8 cellular contexts compared by ENCODE assay signal in the genomic region with DNA sequence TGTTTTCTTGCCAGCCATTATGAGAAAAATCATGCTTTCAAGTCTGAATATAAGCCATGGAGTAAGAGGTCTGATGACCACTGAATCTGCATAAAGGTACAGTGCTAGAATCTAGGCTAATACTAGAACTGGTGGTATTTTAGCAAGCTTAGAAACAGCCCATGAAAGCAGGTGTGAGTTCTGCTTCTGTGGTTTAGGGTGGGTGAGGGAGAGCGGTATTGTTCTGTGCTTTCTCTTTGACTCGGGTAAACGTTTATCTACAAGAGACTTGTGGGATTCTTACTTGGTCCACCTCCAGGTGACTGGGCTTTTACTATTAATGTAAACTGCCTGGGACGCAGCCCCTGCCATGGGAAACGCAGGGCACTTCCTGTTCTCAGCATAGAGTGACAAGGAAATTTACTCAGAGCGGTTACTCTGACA. TPM values are rescaled to one million over a fixed set of nuclear protein-coding genes. Genes with fewer than 3 reads are reported as not detected.
A peak's percentile ranks its signal among the peaks of the same experiment; 100 is the strongest.
DNase-seq lines count a peak whose midpoint lies in the region; ATAC-seq lines count a peak whose summit lies in the region.

No MANE protein-coding gene starts in this region.

- no peak overlapping the region for H3K4me3 Mint-ChIP-seq in activated CD4-positive, alpha-beta T cell treated with anti-CD3 and anti-CD28 coated beads, Interleukin-2, amount 10 ng/mL, durations not matched to agents 7 days and 5 days
- H3K4me3 Mint-ChIP-seq in activated T-cell treated with anti-CD3 and anti-CD28 coated beads, Interleukin-2, amount 50 U/mL, for 72 hours, result peak overlapping the region; percentile 62 to 74
- H3K4me3 Mint-ChIP-seq in stimulated activated memory B cell treated with anti-CD40 and anti-IgM and Interleukin-4, amounts not matched to agents 10 μg/mL and 1 μg/mL and 100 μg/mL, for 72 hours, result no peak overlapping the region

- H3K27me3 Mint-ChIP-seq in activated CD4-positive, alpha-beta T cell treated with anti-CD3 and anti-CD28 coated beads, Interleukin-2, amount 10 ng/mL, durations not matched to agents 7 days and 5 days, result no peaks in the 10 kb centered on the region
- H3K27me3 Mint-ChIP-seq in activated T-cell treated with anti-CD3 and anti-CD28 coated beads, Interleukin-2, amount 50 U/mL, for 72 hours (ENCODE audit: low read depth), result no peaks in the 10 kb centered on the region
- no peaks in the 10 kb centered on the region for H3K27me3 Mint-ChIP-seq in stimulated activated memory B cell treated with anti-CD40 and anti-IgM and Interleukin-4, amounts not matched to agents 10 μg/mL and 1 μg/mL and 100 μg/mL, for 72 hours

- H3K36me3 Mint-ChIP-seq in activated CD4-positive, alpha-beta T cell treated with anti-CD3 and anti-CD28 coated beads, Interleukin-2, amount 10 ng/mL, durations not matched to agents 7 days and 5 days (ENCODE audit: low read depth), result peaks cover 5% of the 10 kb centered on the region
- H3K36me3 Mint-ChIP-seq in activated T-cell treated with anti-CD3 and anti-CD28 coated beads, Interleukin-2, amount 50 U/mL, for 72 hours (ENCODE audit: insufficient read depth in 2 of 2), result peaks cover 0 to 9% of the 10 kb centered on the region in 2 donors
- H3K36me3 Mint-ChIP-seq in stimulated activated memory B cell treated with anti-CD40 and anti-IgM and Interleukin-4, amounts not matched to agents 10 μg/mL and 1 μg/mL and 100 μg/mL, for 72 hours, result peaks cover 16% of the 10 kb centered on the region

- POLR2A ChIA-PET in activated CD4-positive, alpha-beta T cell treated with anti-CD3 and anti-CD28 coated beads, Interleukin-2, amount 10 ng/mL, durations not matched to agents 7 days and 5 days (lab: Charles Lee), result no interaction called here

- no peaks in the 10 kb centered on the region for H3K9me3 Mint-ChIP-seq in activated CD4-positive, alpha-beta T cell treated with anti-CD3 and anti-CD28 coated beads, Interleukin-2, amount 10 ng/mL, durations not matched to agents 7 days and 5 days
- no peaks in the 10 kb centered on the region for H3K9me3 Mint-ChIP-seq in activated T-cell treated with anti-CD3 and anti-CD28 coated beads, Interleukin-2, amount 50 U/mL, for 72 hours
- no peaks in the 10 kb centered on the region for H3K9me3 Mint-ChIP-seq in stimulated activated memory B cell treated with anti-CD40 and anti-IgM and Interleukin-4, amounts not matched to agents 10 μg/mL and 1 μg/mL and 100 μg/mL, for 72 hours

- ATAC-seq in HG02943 (IDR thresholded peaks at IDR 0.05; ENCODE audit: low read depth, unreplicated experiment), result peak; percentile 80
- ATAC-seq in activated T-cell treated with anti-CD3 and anti-CD28 coated beads, Interleukin-2, amount 50 U/mL, for 72 hours (replicated peaks in 1 of 2), result peak; percentile 73 to 77
- ATAC-seq in stimulated activated memory B cell treated with anti-CD40 and anti-IgM and Interleukin-4, amounts not matched to agents 10 μg/mL and 1 μg/mL and 100 μg/mL, for 72 hours, result peak; percentile 69

- DNase-seq in activated CD4-positive, alpha-beta T cell treated with anti-CD3 and anti-CD28 coated beads, Interleukin-2, amount 10 ng/mL, durations not matched to agents 7 days and 5 days, result peak; percentile 17
- no peak for DNase-seq in activated CD4-positive, alpha-beta T cell treated with anti-CD3 and anti-CD28 coated beads for 1 hour
- DNase-seq in activated T-cell treated with anti-CD3 and anti-CD28 coated beads, Interleukin-2, amount 50 U/mL, for 72 hours, result peak; percentile 29 to 35
- DNase-seq in HPDE6-E6E7 (ENCODE audit: extremely low spot score) (no peak), MV-4-11 (lab: John Stamatoyannopoulos, UW) (no peak), nucleus accumbens (lab: John Stamatoyannopoulos, UW) (no peak)

- CTCF ChIA-PET in activated CD4-positive, alpha-beta T cell treated with anti-CD3 and anti-CD28 coated beads, Interleukin-2, amount 10 ng/mL, durations not matched to agents 7 days and 5 days (lab: Charles Lee), result interaction anchor here (0.5 to 1.2 kb wide), 2 partner anchors 9 to 111 kb away, joined by 3 read pairs; no protein-coding TSS in a partner anchor

- H3K27ac Mint-ChIP-seq in activated CD4-positive, alpha-beta T cell treated with anti-CD3 and anti-CD28 coated beads, Interleukin-2, amount 10 ng/mL, durations not matched to agents 7 days and 5 days, result peak overlapping the region; percentile 68
- peak overlapping the region; percentile 72 for H3K27ac Mint-ChIP-seq in activated T-cell treated with anti-CD3 and anti-CD28 coated beads, Interleukin-2, amount 50 U/mL, for 72 hours
- no peak overlapping the region for H3K27ac Mint-ChIP-seq in stimulated activated memory B cell treated with anti-CD40 and anti-IgM and Interleukin-4, amounts not matched to agents 10 μg/mL and 1 μg/mL and 100 μg/mL, for 72 hours

- H3K4me1 Mint-ChIP-seq in activated CD4-positive, alpha-beta T cell treated with anti-CD3 and anti-CD28 coated beads, Interleukin-2, amount 10 ng/mL, durations not matched to agents 7 days and 5 days, result peaks cover 24% of the 10 kb centered on the region
- H3K4me1 Mint-ChIP-seq in activated T-cell treated with anti-CD3 and anti-CD28 coated beads, Interleukin-2, amount 50 U/mL, for 72 hours (ENCODE audit: low read depth), result peaks cover 20% of the 10 kb centered on the region
- no peaks in the 10 kb centered on the region for H3K4me1 Mint-ChIP-seq in stimulated activated memory B cell treated with anti-CD40 and anti-IgM and Interleukin-4, amounts not matched to agents 10 μg/mL and 1 μg/mL and 100 μg/mL, for 72 hours

RNA-seq across cellular contexts. Expression of gene PGPEP1L, which starts 55.2 kb away (rescaled TPM):
- total RNA-seq in activated CD4-positive, alpha-beta T cell treated with anti-CD3 and anti-CD28 coated beads, Interleukin-2, amount 10 ng/mL, durations not matched to agents 7 days and 5 days, result not detected
- total RNA-seq in activated T-cell treated with anti-CD3 and anti-CD28 coated beads, Interleukin-2, amount 50 U/mL, for 72 hours, result not detected

Comparison
In these comparisons a context has a peak if more than half of its experiments do, and no peak if none do; other contexts are left out.
1. DNase-seq: peak in activated CD4-positive, alpha-beta T cell treated with anti-CD3 and anti-CD28 coated beads, Interleukin-2, amount 10 ng/mL, durations not matched to agents 7 days and 5 days (single experiment) and activated T-cell treated with anti-CD3 and anti-CD28 coated beads, Interleukin-2, amount 50 U/mL, for 72 hours (2 of 2); none in activated CD4-positive, alpha-beta T cell treated with anti-CD3 and anti-CD28 coated beads for 1 hour (single experiment), HPDE6-E6E7 (single experiment), MV-4-11 (single experiment) and nucleus accumbens (0 of 56).
2. H3K4me3 Mint-ChIP-seq: peak in activated T-cell treated with anti-CD3 and anti-CD28 coated beads, Interleukin-2, amount 50 U/mL, for 72 hours (2 of 2); none in activated CD4-positive, alpha-beta T cell treated with anti-CD3 and anti-CD28 coated beads, Interleukin-2, amount 10 ng/mL, durations not matched to agents 7 days and 5 days (single experiment) and stimulated activated memory B cell treated with anti-CD40 and anti-IgM and Interleukin-4, amounts not matched to agents 10 μg/mL and 1 μg/mL and 100 μg/mL, for 72 hours (single experiment).
3. Peak in every context shown above with its lines, with median percentiles within 50 percentile points of each other: ATAC-seq.